12 cellular contexts compared by ENCODE assay signal in genomic region chr18:9108911-9109310, GRCh38. TPM values are rescaled to one million over a fixed set of nuclear protein-coding genes. Genes with fewer than 3 reads are reported as not detected.
A peak's percentile ranks its signal among the peaks of the same experiment; 100 is the strongest.
DNase-seq lines count a peak whose midpoint lies in the region; ATAC-seq, FAIRE-seq and TF ChIP-seq lines count a peak whose summit lies in the region.
"Had no signal": no experiment of that assay in that cellular context is flagged by ENCODE, and none has a peak within 500 bp of the region (broad histone marks: within the 10 kb centered on the region; RNA-seq: fewer than 3 reads in every experiment).

No MANE protein-coding gene starts in this region.

- TF ChIP-seq EP300 in HepG2 (IDR thresholded peaks at IDR 0.05; ENCODE audit: low read depth in 2 of 2, low read length in 2 of 2) (no peak), HepG2 (CRISPR knock-in tag; IDR thresholded peaks at IDR 0.05; ENCODE audit: borderline replicate concordance) (no peak)

- no peak overlapping the region for H2AFZ ChIP-seq in HepG2 (ENCODE audit: low read length)

- H3K4me1 ChIP-seq in HepG2 (ENCODE audit: insufficient read depth, low read length) (peaks cover 84% of the 10 kb centered on the region), right lobe of liver (peaks cover 0 to 78% (median 22%) of the 10 kb centered on the region in 4 donors), mesodermal cell (ENCODE audit: control insufficient read depth, insufficient read depth, low read length, poor library complexity, severe bottlenecking) (peaks cover 37% of the 10 kb centered on the region), small intestine (ENCODE audit: control insufficient read depth in 2 of 2, insufficient read depth in 1 of 2, low read depth in 1 of 2, low read length in 1 of 2) (peaks cover 2 to 45% of the 10 kb centered on the region in 2 donors)
- H3K4me1 ChIP-seq: SJCRH30 had no signal

- CTCF ChIA-PET in HepG2 (lab: Yijun Ruan, JAX; ENCODE audit: low intra/inter-chr PET ratio, low total read pairs) = no interaction called here

- 93% methylated on average over 2 of the region's 2 CpGs for WGBS in HepG2 (ENCODE audit: low lambda C conversion rate)
- WGBS in right lobe of liver (ENCODE audit: insufficient coverage, low coverage, low lambda C conversion rate, missing lambda C conversion rate) = 61% methylated on average over 1 of the region's 2 CpGs
- WGBS in mesodermal cell (ENCODE audit: insufficient coverage in 2 of 2), 2 experiments = 80 to 95% methylated on average over 2 of the region's 2 CpGs
- 70 to 83% (median 75%) methylated on average over 2 of the region's 2 CpGs for WGBS in small intestine, 3 donors

- H3K36me3 ChIP-seq in HepG2 (replicated peaks in 1 of 2; ENCODE audit: control insufficient read depth in 1 of 2, insufficient read depth in 2 of 2, low read length in 2 of 2) (peaks cover 0 to 12% of the 10 kb centered on the region in 2 experiments; a peak in 3 of 5 replicates), right lobe of liver (no peaks in the 10 kb centered on the region), mesodermal cell (ENCODE audit: control insufficient read depth, insufficient read depth, low read length) (peaks cover 25% of the 10 kb centered on the region), small intestine (ENCODE audit: control insufficient read depth in 2 of 2, insufficient read depth in 2 of 2, low read length in 2 of 2) (no peaks in the 10 kb centered on the region)
- H3K36me3 ChIP-seq: SJCRH30 had no signal

- no peak for FAIRE-seq in HepG2 (lab: Jason Lieb, UNC)
- no peak for FAIRE-seq in small intestine (lab: Jason Lieb, UNC)

- H3K9me3 Mint-ChIP-seq in activated naive CD4-positive, alpha-beta T cell treated with anti-CD3 and anti-CD28 coated beads, Interleukin-2, amount 50 U/mL, for 72 hours = no peaks in the 10 kb centered on the region

- H3K27ac Mint-ChIP-seq in activated naive CD4-positive, alpha-beta T cell treated with anti-CD3 and anti-CD28 coated beads, Interleukin-2, amount 50 U/mL, for 72 hours = peak overlapping the region; percentile 76 to 93

- no peak overlapping the region for H3K9ac ChIP-seq in HepG2 (ENCODE audit: insufficient read depth, low read depth, low read length)

- in situ Hi-C loops in HepG2 (cut with HindIII; ENCODE audit: extremely low pct_ligation_motif_present, low pct_unique_long_range_greater_than_20kb) = no loop called here

- TF ChIP-seq CTCF in HepG2 (CRISPR knock-in tag; IDR thresholded peaks at IDR 0.05) = no peak
- TF ChIP-seq CTCF in right lobe of liver (IDR thresholded peaks at IDR 0.05) = no peak

- intact Hi-C loops in HepG2 (cut with micrococcal nuclease; ENCODE audit: unreplicated experiment) = no loop called here
- intact Hi-C loops in right lobe of liver (cut with DNase I) = no loop called here

- H3K27me3 ChIP-seq in HepG2 (ENCODE audit: control insufficient read depth in 1 of 2, insufficient read depth in 2 of 2, low read length in 2 of 2) = no peaks in the 10 kb centered on the region; a peak in 1 of 5 replicates
- no peaks in the 10 kb centered on the region for H3K27me3 ChIP-seq in right lobe of liver
- no peaks in the 10 kb centered on the region for H3K27me3 ChIP-seq in small intestine (ENCODE audit: control insufficient read depth in 2 of 2, insufficient read depth in 2 of 2, low read length in 2 of 2)
- H3K27me3 ChIP-seq: MG63, SJCRH30 had no signal

- H3K9me3 ChIP-seq in HepG2 (ENCODE audit: low read length) (no peaks in the 10 kb centered on the region), right lobe of liver (no peaks in the 10 kb centered on the region), mesodermal cell (ENCODE audit: control insufficient read depth, low read length) (no peaks in the 10 kb centered on the region), small intestine (ENCODE audit: control insufficient read depth, low read depth) (no peaks in the 10 kb centered on the region)
- H3K9me3 ChIP-seq: MG63, SJCRH30 had no signal

- H3K4me2 ChIP-seq in HepG2 (ENCODE audit: low read depth, low read length) = peak overlapping the region; percentile 32

- H3K4me3 ChIP-seq in HepG2 (replicated peaks in 1 of 3; ENCODE audit: insufficient read depth in 1 of 3, low read depth in 2 of 3, low read length in 3 of 3) (no peak overlapping the region), right lobe of liver (no peak overlapping the region), mesodermal cell (ENCODE audit: extremely low read depth, insufficient read depth, low read length, poor library complexity, severe bottlenecking) (no peak overlapping the region), small intestine (ENCODE audit: low read depth in 1 of 2, low read length in 2 of 2) (no peak overlapping the region)
- H3K4me3 ChIP-seq: MG63, SJCRH30 had no signal

- H3K79me2 ChIP-seq in HepG2 (ENCODE audit: insufficient read depth, low read length) = peaks cover 100% of the 10 kb centered on the region

- no peak for TF ChIP-seq POLR2A in HepG2 (IDR thresholded peaks at IDR 0.05; ENCODE audit: insufficient read depth in 1 of 2, low read depth in 2 of 2, low read length in 2 of 2)
- no peak for TF ChIP-seq POLR2A in right lobe of liver (IDR thresholded peaks at IDR 0.05)

- POLR2A ChIA-PET in HepG2 (lab: Yijun Ruan, JAX) = interaction anchor here (1.6 to 4.4 kb wide), 4 partner anchors 19 to 35 kb away, joined by 4 to 21 read pairs (median 6); partner anchors contain the start of gene ANKRD12

- TF ChIP-seq RAD21 in HepG2 (CRISPR knock-in tag; IDR thresholded peaks at IDR 0.05) = no peak

- DNase-seq in HepG2 (ENCODE audit: low spot score) (no peak), right lobe of liver (no peak), NCI-H1417 treated with DMSO at 0.1 percent for 48 hours (lab: John Stamatoyannopoulos, UW) (no peak), small intestine (no peak)
- no peak for DNase-seq in activated naive CD4-positive, alpha-beta T cell treated with anti-CD3 and anti-CD28 coated beads, Interleukin-2, amount 50 U/mL, for 72 hours (ENCODE audit: low spot score in 2 of 2)
- DNase-seq: activated CD8-positive, alpha-beta memory T cell treated with anti-CD3 and anti-CD28 coated beads for 24 hours; MG63; SJCRH30; substantia nigra had no signal

- H4K20me1 ChIP-seq in HepG2 (ENCODE audit: insufficient read depth, low read length) = peaks cover 84% of the 10 kb centered on the region

- H3K27ac ChIP-seq in HepG2 (ENCODE audit: extremely low read length, insufficient read depth, low read length) = no peak overlapping the region
- peak overlapping the region in 1 of 3 donors; percentile 33 for H3K27ac ChIP-seq in right lobe of liver
- H3K27ac ChIP-seq in mesodermal cell (ENCODE audit: low read depth, low read length, severe bottlenecking) = peak overlapping the region; percentile 41
- no peak overlapping the region for H3K27ac ChIP-seq in small intestine (ENCODE audit: low read depth in 1 of 2, low read length in 1 of 2)
- H3K27ac ChIP-seq: SJCRH30 had no signal

- BruUV-seq in HepG2 (replicated peaks; lab: Mats Ljungman, UMichigan) = no TSS peak

- ATAC-seq in HepG2 = no peak
- no peak for ATAC-seq in right lobe of liver
- ATAC-seq in activated naive CD4-positive, alpha-beta T cell treated with anti-CD3 and anti-CD28 coated beads, Interleukin-2, amount 50 U/mL, for 72 hours = peak; percentile 38
- no peak for ATAC-seq in GM18873 (IDR thresholded peaks at IDR 0.05; ENCODE audit: low FRiP score, unreplicated experiment)
- ATAC-seq in GM18520 (IDR thresholded peaks at IDR 0.05; ENCODE audit: unreplicated experiment) = no peak

- peaks cover 26 to 92% of the 10 kb centered on the region in 2 donors for H3K36me3 Mint-ChIP-seq in activated naive CD4-positive, alpha-beta T cell treated with anti-CD3 and anti-CD28 coated beads, Interleukin-2, amount 50 U/mL, for 72 hours

RNA-seq across cellular contexts. Expression of gene NDUFV2, which starts 6.4 kb away (rescaled TPM):
- 299 and 369 TPM in 2 replicates for total RNA-seq in HepG2 (2016; rRNA removed; fragmentation: Illumina TruSeq; extraction: Trizol)
- total RNA-seq in HepG2 (2016; cell fraction: cytosol; rRNA removed; fragmentation: Illumina TruSeq; extraction: Trizol; ENCODE audit: low read depth) = 264 and 285 TPM in 2 replicates
- total RNA-seq in HepG2 (2016; cell fraction: insoluble cytoplasmic fraction; rRNA removed; fragmentation: Illumina TruSeq; extraction: Trizol) = 309 and 377 TPM in 2 replicates
- total RNA-seq in HepG2 (2016; cell fraction: membrane; rRNA removed; fragmentation: Illumina TruSeq; extraction: Trizol) = 307 and 313 TPM in 2 replicates
- total RNA-seq in HepG2 (2016; cell fraction: nucleus; rRNA removed; fragmentation: Illumina TruSeq; extraction: Trizol) = 175 and 186 TPM in 2 replicates
- polyA plus RNA-seq in HepG2 (2011; rRNA removed) = 179 and 216 TPM in 2 replicates
- 94.3 and 126 TPM in 2 replicates for polyA plus RNA-seq in HepG2 (2011; cell fraction: cytosol; rRNA removed)
- 54.4 and 62.6 TPM in 2 replicates for polyA plus RNA-seq in HepG2 (2011; cell fraction: nucleus; rRNA removed)
- 148 and 182 TPM in 2 replicates for polyA plus RNA-seq in HepG2 (2012)
- polyA plus RNA-seq in HepG2 (2016; cell fraction: cytosol; fragmentation: Illumina TruSeq; extraction: Trizol; ENCODE audit: low read depth) = 325 and 381 TPM in 2 replicates
- polyA plus RNA-seq in HepG2 (2016; cell fraction: insoluble cytoplasmic fraction; fragmentation: Illumina TruSeq; extraction: Trizol; ENCODE audit: low read depth) = 331 and 354 TPM in 2 replicates
- polyA plus RNA-seq in HepG2 (2016; cell fraction: membrane; fragmentation: Illumina TruSeq; extraction: Trizol; ENCODE audit: low read depth) = 233 and 259 TPM in 2 replicates
- 182 and 183 TPM in 2 replicates for polyA plus RNA-seq in HepG2 (2016; cell fraction: nucleus; fragmentation: Illumina TruSeq; extraction: Trizol; ENCODE audit: insufficient read depth, low read depth)
- polyA minus RNA-seq in HepG2 (2011; rRNA and poly(A)+ RNA removed; ENCODE audit: low replicate concordance) = 35.8 and 38.7 TPM in 2 replicates
- polyA minus RNA-seq in HepG2 (2011; cell fraction: cytosol; rRNA and poly(A)+ RNA removed) = 26.0 and 35.7 TPM in 2 replicates
- polyA minus RNA-seq in HepG2 (2011; cell fraction: nucleus; rRNA and poly(A)+ RNA removed) = 279 and 305 TPM in 2 replicates
- total RNA-seq in right lobe of liver = 100 to 1,000 TPM; 164 to 236 (median 183) TPM
- 100 to 1,000 TPM; 311 to 402 TPM for total RNA-seq in activated naive CD4-positive, alpha-beta T cell treated with anti-CD3 and anti-CD28 coated beads, Interleukin-2, amount 50 U/mL, for 72 hours
- 155 TPM for polyA plus RNA-seq in mesodermal cell (2013, experiment 1 of 2)
- polyA plus RNA-seq in mesodermal cell (2013, experiment 2 of 2) = 177 TPM
- 100 to 1,000 TPM; 175 to 300 (median 241) TPM for polyA plus RNA-seq in small intestine

RNA-seq across cellular contexts. Expression of gene ANKRD12, which starts 27.7 kb away (rescaled TPM):
- total RNA-seq in HepG2 (2016; rRNA removed; fragmentation: Illumina TruSeq; extraction: Trizol) (16.8 and 23.2 TPM in 2 replicates), right lobe of liver (10 to 100 TPM; 12.3 to 38.7 (median 21.4) TPM)
- total RNA-seq in HepG2 (2016; cell fraction: cytosol; rRNA removed; fragmentation: Illumina TruSeq; extraction: Trizol; ENCODE audit: low read depth) = 185 and 208 TPM in 2 replicates
- total RNA-seq in HepG2 (2016; cell fraction: insoluble cytoplasmic fraction; rRNA removed; fragmentation: Illumina TruSeq; extraction: Trizol) = 13.8 and 24.0 TPM in 2 replicates
- total RNA-seq in HepG2 (2016; cell fraction: membrane; rRNA removed; fragmentation: Illumina TruSeq; extraction: Trizol) = 82.6 and 97.9 TPM in 2 replicates
- 25.9 and 32.4 TPM in 2 replicates for total RNA-seq in HepG2 (2016; cell fraction: nucleus; rRNA removed; fragmentation: Illumina TruSeq; extraction: Trizol)
- polyA plus RNA-seq in HepG2 (2011; rRNA removed) (5.0 and 6.0 TPM in 2 replicates), small intestine (10 to 100 TPM in 2 of 3 donors, 1 to 10 TPM in 1; 7.5 to 22.2 (median 21.2) TPM)
- polyA plus RNA-seq in HepG2 (2011; cell fraction: cytosol; rRNA removed) = 1.1 and 3.2 TPM in 2 replicates
- 11.1 and 12.2 TPM in 2 replicates for polyA plus RNA-seq in HepG2 (2011; cell fraction: nucleus; rRNA removed)
- 12.0 and 13.7 TPM in 2 replicates for polyA plus RNA-seq in HepG2 (2012)
- polyA plus RNA-seq in HepG2 (2016; cell fraction: cytosol; fragmentation: Illumina TruSeq; extraction: Trizol; ENCODE audit: low read depth) = 0.16 and 0.49 TPM in 2 replicates
- 6.2 and 6.3 TPM in 2 replicates for polyA plus RNA-seq in HepG2 (2016; cell fraction: insoluble cytoplasmic fraction; fragmentation: Illumina TruSeq; extraction: Trizol; ENCODE audit: low read depth)
- 0.37 and 0.38 TPM in 2 replicates for polyA plus RNA-seq in HepG2 (2016; cell fraction: membrane; fragmentation: Illumina TruSeq; extraction: Trizol; ENCODE audit: low read depth)
- 22.3 and 24.5 TPM in 2 replicates for polyA plus RNA-seq in HepG2 (2016; cell fraction: nucleus; fragmentation: Illumina TruSeq; extraction: Trizol; ENCODE audit: insufficient read depth, low read depth)
- polyA minus RNA-seq in HepG2 (2011; rRNA and poly(A)+ RNA removed; ENCODE audit: low replicate concordance) = 17.9 and 18.3 TPM in 2 replicates
- 40.9 and 44.7 TPM in 2 replicates for polyA minus RNA-seq in HepG2 (2011; cell fraction: cytosol; rRNA and poly(A)+ RNA removed)
- 80.1 and 85.7 TPM in 2 replicates for polyA minus RNA-seq in HepG2 (2011; cell fraction: nucleus; rRNA and poly(A)+ RNA removed)
- 10 to 100 TPM; 63.7 to 72.3 TPM for total RNA-seq in activated naive CD4-positive, alpha-beta T cell treated with anti-CD3 and anti-CD28 coated beads, Interleukin-2, amount 50 U/mL, for 72 hours
- 17.0 TPM for polyA plus RNA-seq in mesodermal cell (2013, experiment 1 of 2)
- polyA plus RNA-seq in mesodermal cell (2013, experiment 2 of 2) = 15.5 TPM

Comparison
In these comparisons a context has a peak if more than half of its experiments do, and no peak if none do; other contexts are left out.
1. ATAC-seq: peak in activated naive CD4-positive, alpha-beta T cell treated with anti-CD3 and anti-CD28 coated beads, Interleukin-2, amount 50 U/mL, for 72 hours (2 of 2); none in HepG2 (single experiment), right lobe of liver (0 of 4), GM18873 (single experiment) and GM18520 (single experiment).